Comparison of ENCODE assay signal across 13 cellular contexts in the genomic region with DNA sequence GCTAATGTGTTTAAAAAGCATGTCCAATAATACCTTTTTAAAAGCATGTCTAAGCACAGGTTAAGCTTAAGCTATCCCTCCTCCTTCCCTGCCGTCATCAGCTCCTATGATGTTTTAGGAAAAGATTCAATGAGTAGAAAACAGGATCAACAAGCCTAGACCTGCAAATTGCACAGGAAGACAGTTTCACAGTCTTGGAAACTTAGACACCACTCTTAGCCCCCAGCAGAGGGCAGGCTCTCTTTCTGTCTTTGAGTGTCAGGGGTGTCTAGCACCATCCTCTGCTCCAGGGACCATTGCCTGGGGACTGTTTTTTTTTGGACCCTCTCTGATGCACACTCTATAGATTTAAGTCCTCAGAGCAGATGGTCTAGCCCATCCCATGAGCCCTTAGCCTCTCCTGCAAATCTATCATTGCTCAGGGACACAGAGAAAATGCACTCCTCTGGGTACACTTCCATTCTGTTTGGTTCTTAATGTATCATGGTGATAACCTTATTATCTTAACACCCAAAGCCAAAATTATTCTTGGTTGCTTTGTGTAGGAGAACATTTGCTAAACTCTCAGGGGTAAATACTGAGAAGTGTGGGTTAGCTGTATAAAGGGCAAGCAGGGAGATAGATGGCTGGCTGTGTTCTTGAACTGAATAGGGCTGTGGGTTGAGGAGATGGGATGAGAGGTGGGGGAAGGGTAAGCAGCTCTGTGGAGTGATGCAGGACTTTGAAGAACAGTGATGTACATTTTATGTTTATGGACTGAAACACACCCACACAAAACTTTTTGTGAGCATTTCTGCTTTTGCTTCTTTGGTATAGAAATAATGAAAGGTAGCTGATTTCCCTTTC.
DNase-seq lines count a peak whose midpoint lies in the region; ATAC-seq and TF ChIP-seq lines count a peak whose summit lies in the region.
"Had no signal": no experiment of that assay in that cellular context is flagged by ENCODE, and none has a peak within 500 bp of the region (broad histone marks: within the 10 kb centered on the region; RNA-seq: fewer than 3 reads in every experiment).

No MANE protein-coding gene starts in this region.

- CTCF ChIA-PET in activated naive CD4-positive, alpha-beta T cell treated with anti-CD3 and anti-CD28 coated beads, Interleukin-2, amount 10 ng/mL, durations not matched to agents 7 days and 5 days (lab: Charles Lee), result interaction anchor here (0.5 to 1.5 kb wide), 3 partner anchors 14 to 935 kb away, joined by 3 read pairs; no protein-coding TSS in a partner anchor

- no peaks in the 10 kb centered on the region for H3K36me3 Mint-ChIP-seq in activated naive CD4-positive, alpha-beta T cell treated with anti-CD3 and anti-CD28 coated beads, Interleukin-2, amount 10 ng/mL, durations not matched to agents 7 days and 5 days

- H3K4me2 ChIP-seq in MM.1S (ENCODE audit: low read depth, low read length), result no peak overlapping the region

- DNase-seq in SIG-M5 treated with dmso at 0.1 percent for 504 hours (lab: John Stamatoyannopoulos, UW; ENCODE audit: unreplicated experiment) (peak; percentile 8), SIG-M5 (lab: John Stamatoyannopoulos, UW) (no peak), MM.1S (no peak), choroid plexus epithelial cell (ENCODE audit: low read depth) (peak; percentile 41), sciatic nerve (ENCODE audit: low spot score) (no peak), NOMO-1 (lab: John Stamatoyannopoulos, UW; ENCODE audit: unreplicated experiment in 2 of 2) (no peak), posterior vena cava (ENCODE audit: low spot score) (no peak)
- DNase-seq in activated naive CD4-positive, alpha-beta T cell treated with anti-CD3 and anti-CD28 coated beads, Interleukin-2, amount 10 ng/mL, durations not matched to agents 7 days and 5 days, result no peak
- DNase-seq: CD8-positive, alpha-beta memory T cell; NCI-H187; stomach had no signal

- no peaks in the 10 kb centered on the region for H3K27me3 Mint-ChIP-seq in activated naive CD4-positive, alpha-beta T cell treated with anti-CD3 and anti-CD28 coated beads, Interleukin-2, amount 10 ng/mL, durations not matched to agents 7 days and 5 days
- H3K27me3 Mint-ChIP-seq: CD8-positive, alpha-beta memory T cell had no signal

- TF ChIP-seq CTCF in MM.1S (IDR thresholded peaks at IDR 0.05; ENCODE audit: low read length) (peak; percentile 36), choroid plexus epithelial cell (conservative IDR thresholded peaks at IDR 0.05; ENCODE audit: low read depth, low read length) (peak; percentile 72)

- H3K9me2 ChIP-seq in MM.1S (replicated peaks; ENCODE audit: insufficient read depth, low read length), result no peaks in the 10 kb centered on the region

- no peaks in the 10 kb centered on the region for H3K36me3 ChIP-seq in MM.1S (replicated peaks; ENCODE audit: insufficient read depth, low read length)
- H3K36me3 ChIP-seq: HAP-1, stomach had no signal

- intact Hi-C loops in sciatic nerve (cut with DNase I) (no loop called here), posterior vena cava (cut with DNase I) (no loop called here)

- no peak overlapping the region for H3K4me3 ChIP-seq in MM.1S (ENCODE audit: low read length)
- no peak overlapping the region for H3K4me3 ChIP-seq in choroid plexus epithelial cell (ENCODE audit: low read depth, low read length)
- H3K4me3 ChIP-seq: HAP-1, stomach had no signal

- H3K27ac Mint-ChIP-seq in activated naive CD4-positive, alpha-beta T cell treated with anti-CD3 and anti-CD28 coated beads, Interleukin-2, amount 10 ng/mL, durations not matched to agents 7 days and 5 days, result no peak overlapping the region
- H3K27ac Mint-ChIP-seq: CD8-positive, alpha-beta memory T cell had no signal

- H3K27me3 ChIP-seq in MM.1S (replicated peaks; ENCODE audit: insufficient read depth, low read length), result no peaks in the 10 kb centered on the region
- H3K27me3 ChIP-seq: stomach had no signal

- no peak overlapping the region for H3K27ac ChIP-seq in MM.1S (ENCODE audit: low read length)
- H3K27ac ChIP-seq: parathyroid adenoma, stomach had no signal

- no peak overlapping the region for H2AFZ ChIP-seq in MM.1S (ENCODE audit: low read length)
- H2AFZ ChIP-seq: parathyroid adenoma had no signal

- H3F3A ChIP-seq in MM.1S (ENCODE audit: insufficient read depth, low read length), result no peaks in the 10 kb centered on the region

- no peaks in the 10 kb centered on the region for H3K4me1 ChIP-seq in MM.1S (ENCODE audit: low read length)
- H3K4me1 ChIP-seq: HAP-1, parathyroid adenoma, stomach had no signal

- no peak overlapping the region for H3K9ac ChIP-seq in MM.1S (ENCODE audit: low read length)
- H3K9ac ChIP-seq: parathyroid adenoma had no signal

- no peaks in the 10 kb centered on the region for H3K79me2 ChIP-seq in MM.1S (ENCODE audit: low read length)
- H3K79me2 ChIP-seq: parathyroid adenoma had no signal

- H3K9me3 ChIP-seq in MM.1S (replicated peaks; ENCODE audit: insufficient read depth, low read length), result no peaks in the 10 kb centered on the region
- H3K9me3 ChIP-seq: HAP-1 had no signal

- H4K20me1 ChIP-seq in MM.1S (ENCODE audit: insufficient read depth, low read length), result no peaks in the 10 kb centered on the region

- ATAC-seq in sciatic nerve, result peak; percentile 46

- H3K9me3 Mint-ChIP-seq in activated naive CD4-positive, alpha-beta T cell treated with anti-CD3 and anti-CD28 coated beads, Interleukin-2, amount 10 ng/mL, durations not matched to agents 7 days and 5 days, result peaks cover 5% of the 10 kb centered on the region

- H3K4me3 Mint-ChIP-seq in activated naive CD4-positive, alpha-beta T cell treated with anti-CD3 and anti-CD28 coated beads, Interleukin-2, amount 10 ng/mL, durations not matched to agents 7 days and 5 days, result no peak overlapping the region
- H3K4me3 Mint-ChIP-seq: CD8-positive, alpha-beta memory T cell had no signal

- H3K4me1 Mint-ChIP-seq in activated naive CD4-positive, alpha-beta T cell treated with anti-CD3 and anti-CD28 coated beads, Interleukin-2, amount 10 ng/mL, durations not matched to agents 7 days and 5 days, result no peaks in the 10 kb centered on the region
- H3K4me1 Mint-ChIP-seq: CD8-positive, alpha-beta memory T cell had no signal

Comparison
In these comparisons a context has a peak if more than half of its experiments do, and no peak if none do; other contexts are left out.
1. DNase-seq: peak in SIG-M5 treated with dmso at 0.1 percent for 504 hours (single experiment) and choroid plexus epithelial cell (single experiment); none in SIG-M5 (single experiment), MM.1S (single experiment), sciatic nerve (single experiment), activated naive CD4-positive, alpha-beta T cell treated with anti-CD3 and anti-CD28 coated beads, Interleukin-2, amount 10 ng/mL, durations not matched to agents 7 days and 5 days (single experiment), NOMO-1 (0 of 2) and posterior vena cava (single experiment).